Comparison of ENCODE assay signal across 19 cellular contexts in the genomic region with DNA sequence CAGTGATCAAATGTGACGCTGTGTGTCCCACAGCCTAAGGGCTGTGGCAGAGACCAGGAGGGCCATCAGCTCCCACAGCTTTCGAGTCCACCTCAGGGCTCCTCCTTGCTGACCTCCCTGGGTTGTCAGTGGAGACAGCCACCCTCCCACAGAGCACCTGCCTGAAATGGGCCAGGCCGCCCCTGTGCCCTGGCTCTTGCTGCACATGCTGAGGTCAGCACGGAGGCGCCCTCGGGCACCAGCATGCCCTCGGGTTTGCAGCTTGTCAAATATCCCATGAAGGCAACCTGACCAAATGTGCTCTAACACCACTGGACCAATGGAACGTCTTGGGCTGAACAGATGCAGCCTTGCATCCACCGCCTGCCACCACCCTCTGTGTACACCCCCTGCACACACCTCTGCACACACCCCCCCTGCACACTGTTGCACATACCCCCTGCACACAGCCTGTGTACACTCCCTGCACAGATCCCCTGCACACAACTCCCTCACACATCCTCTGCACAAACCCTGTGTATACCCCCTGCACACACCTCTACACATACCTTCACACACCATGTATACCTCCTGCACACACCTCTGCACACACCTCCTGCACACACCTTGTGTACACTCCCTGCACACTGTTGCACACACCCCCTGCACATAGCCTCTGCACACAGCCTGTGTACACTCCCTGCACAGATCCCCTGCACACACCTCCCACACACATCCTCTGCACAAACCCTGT. TPM values are rescaled to one million over a fixed set of nuclear protein-coding genes. Genes with fewer than 3 reads are reported as not detected.
DNase-seq lines count a peak whose midpoint lies in the region; ATAC-seq, FAIRE-seq and TF ChIP-seq lines count a peak whose summit lies in the region.
"Had no signal": no experiment of that assay in that cellular context is flagged by ENCODE, and none has a peak within 500 bp of the region (broad histone marks: within the 10 kb centered on the region; RNA-seq: fewer than 3 reads in every experiment).

No MANE protein-coding gene starts in this region.

- H3K27me3 Mint-ChIP-seq in activated T-helper 1 cell treated with anti-CD3 and anti-CD28 coated beads, Interleukin-12 subunit alpha, Interleukin-12 subunit beta, Interleukin-2, Interleukin-4 antibody, amounts not matched to agents 30 ng/mL and 10 ng/mL and 1 ng/mL, durations not matched to agents 14 hours and 24 hours and 36 hours (ENCODE audit: insufficient read depth) = no peaks in the 10 kb centered on the region
- peaks cover 11% of the 10 kb centered on the region for H3K27me3 Mint-ChIP-seq in memory B cell

- H3K27ac Mint-ChIP-seq in activated T-helper 1 cell treated with anti-CD3 and anti-CD28 coated beads, Interleukin-12 subunit alpha, Interleukin-12 subunit beta, Interleukin-2, Interleukin-4 antibody, amounts not matched to agents 30 ng/mL and 10 ng/mL and 1 ng/mL, durations not matched to agents 14 hours and 24 hours and 36 hours = peak overlapping the region; percentile 0
- no peak overlapping the region for H3K27ac Mint-ChIP-seq in memory B cell
- H3K27ac Mint-ChIP-seq: activated CD4-positive, alpha-beta T cell treated with anti-CD3 and anti-CD28 coated beads for 36 hours had no signal

- H3K4me3 ChIP-seq in spleen = no peak overlapping the region
- H3K4me3 ChIP-seq: heart left ventricle, MG63, transverse colon had no signal

- no peaks in the 10 kb centered on the region for H3K9me3 ChIP-seq in spleen
- H3K9me3 ChIP-seq: neutrophil, transverse colon had no signal

- no peaks in the 10 kb centered on the region for H3K9me3 Mint-ChIP-seq in activated T-helper 1 cell treated with anti-CD3 and anti-CD28 coated beads, Interleukin-12 subunit alpha, Interleukin-12 subunit beta, Interleukin-2, Interleukin-4 antibody, amounts not matched to agents 30 ng/mL and 10 ng/mL and 1 ng/mL, durations not matched to agents 14 hours and 24 hours and 36 hours
- H3K9me3 Mint-ChIP-seq in memory B cell = peaks cover under 1% of the 10 kb centered on the region

- H3K4me1 Mint-ChIP-seq in activated T-helper 1 cell treated with anti-CD3 and anti-CD28 coated beads, Interleukin-12 subunit alpha, Interleukin-12 subunit beta, Interleukin-2, Interleukin-4 antibody, amounts not matched to agents 30 ng/mL and 10 ng/mL and 1 ng/mL, durations not matched to agents 14 hours and 24 hours and 36 hours (ENCODE audit: low read depth) = peaks cover 40% of the 10 kb centered on the region
- H3K4me1 Mint-ChIP-seq in memory B cell = peaks cover 33% of the 10 kb centered on the region

- ATAC-seq in memory B cell (ENCODE audit: low read depth) = no peak
- ATAC-seq in GM21447 (IDR thresholded peaks at IDR 0.05; ENCODE audit: unreplicated experiment) = no peak
- ATAC-seq: activated CD4-positive, alpha-beta T cell treated with anti-CD3 and anti-CD28 coated beads for 36 hours had no signal

- WGBS in spleen, 5 donors = 89 to 94% (median 92%) methylated on average over 8 to 9 of the region's 9 CpGs

- TF ChIP-seq POLR2A in spleen (IDR thresholded peaks at IDR 0.05) (no peak), GM12892 (IDR thresholded peaks at IDR 0.05; ENCODE audit: low read depth, low read length) (no peak)

- no peak overlapping the region for H3K27ac ChIP-seq in spleen
- H3K27ac ChIP-seq: heart left ventricle, neutrophil, transverse colon had no signal

- H3K4me3 Mint-ChIP-seq in activated T-helper 1 cell treated with anti-CD3 and anti-CD28 coated beads, Interleukin-12 subunit alpha, Interleukin-12 subunit beta, Interleukin-2, Interleukin-4 antibody, amounts not matched to agents 30 ng/mL and 10 ng/mL and 1 ng/mL, durations not matched to agents 14 hours and 24 hours and 36 hours = peak overlapping the region; percentile 74
- peak overlapping the region; percentile 91 for H3K4me3 Mint-ChIP-seq in memory B cell

- H3K27me3 ChIP-seq in spleen (replicated peaks in 1 of 7) = peaks cover 0 to 33% (median 11%) of the 10 kb centered on the region in 7 donors
- H3K27me3 ChIP-seq: MG63 had no signal

- FAIRE-seq in GM12892 (lab: Jason Lieb, UNC) = no peak

- peak; percentile 50 for DNase-seq in activated CD8-positive, alpha-beta memory T cell treated with anti-CD3 and anti-CD28 coated beads, Interleukin-2, amount 50 U/mL, for 48 hours
- DNase-seq in activated CD8-positive, alpha-beta memory T cell treated with anti-CD3 and anti-CD28 coated beads, Interleukin-2, amount 50 U/mL, for 4 hours = no peak
- DNase-seq in activated T-helper 1 cell treated with anti-CD3 and anti-CD28 coated beads, Interleukin-12 subunit alpha, Interleukin-12 subunit beta, Interleukin-2, Interleukin-4 antibody, amounts not matched to agents 30 ng/mL and 10 ng/mL and 1 ng/mL, durations not matched to agents 14 hours and 24 hours and 36 hours (ENCODE audit: low spot score) = no peak
- DNase-seq in memory B cell (ENCODE audit: low spot score in 2 of 2) = no peak
- peak; percentile 73 for DNase-seq in spleen
- no peak for DNase-seq in NCI-H2029 (lab: John Stamatoyannopoulos, UW)
- DNase-seq in GM12892 (ENCODE audit: insufficient read length) = no peak
- DNase-seq: activated CD4-positive, alpha-beta T cell treated with anti-CD3 and anti-CD28 coated beads for 36 hours; activated T-cell treated with anti-CD3 and anti-CD28 coated beads for 4 hours; effector CD4-positive, alpha-beta T cell; MG63; NCI-H1694 treated with DMSO at 0.1 percent for 48 hours; NCI-H510A; stimulated activated CD4-positive, alpha-beta T cell treated with anti-CD3 and anti-CD28 coated beads, Interleukin-15, amount 100 ng/mL, for 24 hours; stimulated activated naive CD4-positive, alpha-beta T cell; transverse colon had no signal

- intact Hi-C loops in activated T-helper 1 cell treated with anti-CD3 and anti-CD28 coated beads, Interleukin-12 subunit alpha, Interleukin-12 subunit beta, Interleukin-2, Interleukin-4 antibody, amounts not matched to agents 30 ng/mL and 10 ng/mL and 1 ng/mL, durations not matched to agents 14 hours and 24 hours and 36 hours (cut with micrococcal nuclease) = loop anchor here (2.0 to 10.0 kb wide), 3 partner anchors 81 to 278 kb away; a partner anchor contains a TSS
- intact Hi-C loops in spleen (cut with DNase I; ENCODE audit: low total_unique reads) = no loop called here

- TF ChIP-seq CTCF in spleen (IDR thresholded peaks at IDR 0.05 in 8 of 11, conservative IDR thresholded peaks at IDR 0.05 in 3 of 11) = no peak

- H3K36me3 Mint-ChIP-seq in activated T-helper 1 cell treated with anti-CD3 and anti-CD28 coated beads, Interleukin-12 subunit alpha, Interleukin-12 subunit beta, Interleukin-2, Interleukin-4 antibody, amounts not matched to agents 30 ng/mL and 10 ng/mL and 1 ng/mL, durations not matched to agents 14 hours and 24 hours and 36 hours (ENCODE audit: low read depth) = peaks cover 5% of the 10 kb centered on the region
- peaks cover 3% of the 10 kb centered on the region for H3K36me3 Mint-ChIP-seq in memory B cell

- peaks cover 0 to 47% (median 25%) of the 10 kb centered on the region in 6 donors for H3K4me1 ChIP-seq in spleen

- H3K36me3 ChIP-seq in spleen = no peaks in the 10 kb centered on the region
- H3K36me3 ChIP-seq: heart left ventricle, neutrophil, transverse colon had no signal

RNA-seq across cellular contexts. Expression of a gene that starts 2.0 kb away (rescaled TPM):
- total RNA-seq in activated T-helper 1 cell treated with anti-CD3 and anti-CD28 coated beads, Interleukin-12 subunit alpha, Interleukin-12 subunit beta, Interleukin-2, Interleukin-4 antibody, amounts not matched to agents 30 ng/mL and 10 ng/mL and 1 ng/mL, durations not matched to agents 14 hours and 24 hours and 36 hours = 32.4 and 35.7 TPM in 2 replicates
- total RNA-seq in spleen = 10 to 100 TPM in 4 of 7 donors, 1 to 10 TPM in 3; 8.5 to 13.1 (median 10.4) TPM
- polyA plus RNA-seq in spleen = 1 to 10 TPM; 2.1 to 4.5 (median 2.9) TPM
- polyA plus RNA-seq in GM12892 (2012; ENCODE audit: missing spikeins) = 7.8 TPM

Comparison
In these comparisons a context has a peak if more than half of its experiments do, and no peak if none do; other contexts are left out.
1. DNase-seq: peak in activated CD8-positive, alpha-beta memory T cell treated with anti-CD3 and anti-CD28 coated beads, Interleukin-2, amount 50 U/mL, for 48 hours (single experiment) and spleen (single experiment); none in activated CD8-positive, alpha-beta memory T cell treated with anti-CD3 and anti-CD28 coated beads, Interleukin-2, amount 50 U/mL, for 4 hours (single experiment), activated T-helper 1 cell treated with anti-CD3 and anti-CD28 coated beads, Interleukin-12 subunit alpha, Interleukin-12 subunit beta, Interleukin-2, Interleukin-4 antibody, amounts not matched to agents 30 ng/mL and 10 ng/mL and 1 ng/mL, durations not matched to agents 14 hours and 24 hours and 36 hours (single experiment), memory B cell (0 of 2), NCI-H2029 (single experiment) and GM12892 (single experiment).